Comparison of ENCODE assay signal across 24 cellular contexts in the genomic region with DNA sequence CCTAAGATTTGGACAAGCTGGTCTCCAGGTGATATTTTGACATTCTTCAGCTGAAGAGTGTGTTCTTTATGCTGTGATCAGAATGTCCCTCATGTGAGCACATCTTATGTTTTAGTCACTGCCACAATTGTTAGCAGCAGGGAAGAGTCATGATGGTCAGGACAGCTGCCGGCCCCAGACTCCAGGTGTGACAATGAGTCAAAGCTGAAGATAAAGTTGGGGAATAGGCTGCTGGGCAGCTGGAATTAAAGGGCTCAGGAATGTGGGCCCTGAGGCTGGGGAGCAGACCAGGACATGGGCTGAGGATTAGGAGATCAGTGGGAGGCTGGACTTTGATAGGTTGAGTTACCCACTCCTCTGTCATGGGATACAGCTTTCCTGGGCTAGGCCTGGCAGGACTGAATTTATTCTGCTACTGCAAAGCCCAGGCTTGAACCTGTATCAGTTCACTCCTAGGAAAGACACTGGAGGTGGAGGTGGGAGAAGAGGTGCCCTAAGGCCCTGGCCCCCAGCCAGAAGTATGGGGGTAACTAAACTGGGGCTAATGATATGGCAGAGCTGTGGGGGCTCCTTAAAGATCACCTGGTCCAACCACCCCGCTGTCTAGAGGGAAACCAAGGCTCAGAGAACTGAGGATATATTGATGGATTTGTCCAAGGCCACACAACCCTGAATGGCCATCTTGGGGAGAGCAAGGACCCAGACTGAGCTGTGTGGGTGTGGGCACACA.
DNase-seq lines count a peak whose midpoint lies in the region; ATAC-seq and TF ChIP-seq lines count a peak whose summit lies in the region.
"Had no signal": no experiment of that assay in that cellular context is flagged by ENCODE, and none has a peak within 500 bp of the region (broad histone marks: within the 10 kb centered on the region; RNA-seq: fewer than 3 reads in every experiment).

No MANE protein-coding gene starts in this region.

- H3K9me3 ChIP-seq in SJCRH30 (replicated peaks) (no peaks in the 10 kb centered on the region; the same call in 1 of the 2 replicates), left lung (no peaks in the 10 kb centered on the region)
- H3K9me3 ChIP-seq: Caco-2, MG63 had no signal

- H3K18ac ChIP-seq in mesendoderm (ENCODE audit: low read length), result no peak overlapping the region

- no peaks in the 10 kb centered on the region for H3K79me1 ChIP-seq in mesendoderm (ENCODE audit: low read length)

- no peak overlapping the region for H4K5ac ChIP-seq in mesendoderm (ENCODE audit: low read length)

- H2BK120ac ChIP-seq in mesendoderm (ENCODE audit: low read depth, low read length), result no peak overlapping the region

- H3K4ac ChIP-seq in mesendoderm (ENCODE audit: low read depth, low read length), result no peak overlapping the region

- H3K4me2 ChIP-seq in mesendoderm (ENCODE audit: low read length), result no peak overlapping the region
- H3K4me2 ChIP-seq: BLaER1 treated with 17β-estradiol and CSF1 and Interleukin-3, amounts not matched to agents 10 nM and 100 nM; PC-9 had no signal

- H3K27me3 ChIP-seq in SJCRH30 (no peaks in the 10 kb centered on the region), mesendoderm (ENCODE audit: insufficient read depth, low read length, poor library complexity) (no peaks in the 10 kb centered on the region), left lung (peaks cover 0 to 5% of the 10 kb centered on the region in 2 donors)
- H3K27me3 ChIP-seq: MG63 had no signal

- ATAC-seq in sciatic nerve (no peak), left lung (no peak), GM19328 (IDR thresholded peaks at IDR 0.05; ENCODE audit: unreplicated experiment) (no peak), HG02852 (IDR thresholded peaks at IDR 0.05; ENCODE audit: unreplicated experiment) (no peak)
- ATAC-seq: SK-N-SH treated with all-trans-retinoic acid at 6 μM for 48 hours had no signal

- no peak overlapping the region for H2BK15ac ChIP-seq in mesendoderm (replicated peaks; ENCODE audit: low read depth)

- no peak overlapping the region for H3K23ac ChIP-seq in mesendoderm (ENCODE audit: low read length)

- H3K36me3 ChIP-seq in SJCRH30 (no peaks in the 10 kb centered on the region), mesendoderm (ENCODE audit: control insufficient read depth, insufficient read depth, low read length) (no peaks in the 10 kb centered on the region), left lung (no peaks in the 10 kb centered on the region)
- H3K36me3 ChIP-seq: BLaER1 treated with 17β-estradiol and CSF1 and Interleukin-3, amounts not matched to agents 10 nM and 100 nM; MG63 had no signal

- H3K4me1 ChIP-seq in SJCRH30 (peaks cover 3% of the 10 kb centered on the region; the same call in 1 of the 2 replicates), mesendoderm (ENCODE audit: control insufficient read depth, low read depth, low read length) (peaks cover 1% of the 10 kb centered on the region), left lung (no peaks in the 10 kb centered on the region)
- H3K4me1 ChIP-seq: Caco-2 had no signal

- no peaks in the 10 kb centered on the region for H3K79me2 ChIP-seq in mesendoderm (ENCODE audit: control insufficient read depth, insufficient read depth, low read length)

- H3K4me3 ChIP-seq in SJCRH30 (no peak overlapping the region), coronary artery (no peak overlapping the region), mesendoderm (ENCODE audit: low read length) (no peak overlapping the region), left lung (no peak overlapping the region)
- H3K4me3 ChIP-seq: BLaER1 treated with 17β-estradiol and CSF1 and Interleukin-3, amounts not matched to agents 10 nM and 100 nM; MG63; PC-9 had no signal

- H4K8ac ChIP-seq in mesendoderm (ENCODE audit: low read depth, low read length), result no peak overlapping the region

- H3K27ac ChIP-seq in SJCRH30 (no peak overlapping the region), coronary artery (no peak overlapping the region), mesendoderm (ENCODE audit: low read depth, low read length) (no peak overlapping the region), left lung (no peak overlapping the region)
- H3K27ac ChIP-seq: BLaER1 treated with 17β-estradiol and CSF1 and Interleukin-3, amounts not matched to agents 10 nM and 100 nM; PC-9 had no signal

- no peak overlapping the region for H3K9ac ChIP-seq in mesendoderm (ENCODE audit: low read length)
- H3K9ac ChIP-seq: BLaER1 treated with 17β-estradiol and CSF1 and Interleukin-3, amounts not matched to agents 10 nM and 100 nM had no signal

- no peak for TF ChIP-seq CTCF in coronary artery (IDR thresholded peaks at IDR 0.05)
- TF ChIP-seq CTCF in left lung (IDR thresholded peaks at IDR 0.05), result no peak

- H2BK5ac ChIP-seq in mesendoderm (ENCODE audit: low read length), result no peak overlapping the region

- intact Hi-C loops in sciatic nerve (cut with DNase I) (no loop called here), left lung (cut with DNase I) (no loop called here)

- DNase-seq in SJCRH30 (peak; percentile 40 to 54), coronary artery (ENCODE audit: low spot score) (peak; percentile 28), mesendoderm (peak; percentile 51), sciatic nerve (ENCODE audit: low spot score) (peak; percentile 25), DMS53 treated with DMSO at 0.1 percent for 48 hours (lab: John Stamatoyannopoulos, UW; ENCODE audit: unreplicated experiment) (no peak), left lung (no peak)
- DNase-seq: Caco-2; CD4-positive, alpha-beta memory T cell; DMS 273 treated with DMSO at 0.1 percent for 48 hours; DND-41; Kasumi-1; MG63; NCI-H1417 treated with DMSO at 0.1 percent for 48 hours; NCI-H187; NCI-H2107; NCI-H446 treated with DMSO at 0.1 percent for 48 hours; NCI-H526 treated with DMSO at 0.1 percent for 48 hours; PC-9; RPMI8226; SIG-M5 had no signal

- WGBS in mesendoderm (ENCODE audit: extremely low coverage, insufficient coverage, low lambda C conversion rate), result no CpG with 5 or more reads among the region's 2 CpGs

- H3K56ac ChIP-seq in mesendoderm (ENCODE audit: low read length), result no peak overlapping the region

- no peak overlapping the region for H2AK5ac ChIP-seq in mesendoderm (ENCODE audit: low read length)

Comparison
In these comparisons a context has a peak if more than half of its experiments do, and no peak if none do; other contexts are left out.
1. DNase-seq: peak in SJCRH30 (2 of 2), coronary artery (single experiment), mesendoderm (single experiment) and sciatic nerve (single experiment); none in DMS53 treated with DMSO at 0.1 percent for 48 hours (single experiment) and left lung (0 of 2).